In the genomic region with DNA sequence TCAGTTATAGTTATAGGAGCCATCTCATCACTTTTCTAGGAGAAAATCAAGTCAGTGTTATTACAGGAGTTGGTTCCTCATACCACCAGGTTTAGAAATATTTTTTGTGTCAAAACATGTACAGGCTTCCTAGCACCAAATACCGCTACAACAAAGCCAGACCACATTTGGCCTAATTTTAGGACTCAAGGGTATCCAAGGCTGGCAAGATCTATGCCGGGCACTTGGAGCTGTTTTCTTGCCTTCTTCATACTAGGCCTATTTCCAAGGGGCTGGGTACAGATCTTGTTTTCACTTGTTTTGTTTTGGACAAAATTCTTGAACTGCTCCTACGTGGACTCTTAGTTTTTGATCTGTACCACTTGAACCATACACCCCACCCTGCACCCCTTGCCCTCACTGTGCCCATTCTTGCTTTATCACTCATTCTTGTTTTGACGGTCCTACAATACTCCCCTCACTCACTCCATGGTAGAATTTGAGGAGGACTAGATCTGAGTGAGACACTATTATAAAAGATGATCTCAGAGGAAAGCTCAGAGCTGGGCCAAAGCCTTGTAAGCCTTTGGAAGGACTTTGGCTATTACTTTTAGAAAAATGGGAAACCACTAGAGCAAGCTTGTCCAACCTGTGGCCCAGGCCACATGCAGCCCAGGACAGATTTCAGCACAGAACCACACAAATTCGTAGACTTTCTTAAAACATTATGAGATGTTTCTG, we compare ENCODE assay signal across 23 cellular contexts. TPM values are rescaled to one million over a fixed set of nuclear protein-coding genes. Genes with fewer than 3 reads are reported as not detected.
DNase-seq lines count a peak whose midpoint lies in the region; TF ChIP-seq lines count a peak whose summit lies in the region.
"Had no signal": no experiment of that assay in that cellular context is flagged by ENCODE, and none has a peak within 500 bp of the region (broad histone marks: within the 10 kb centered on the region; RNA-seq: fewer than 3 reads in every experiment).

No MANE protein-coding gene starts in this region.

- no peak overlapping the region for H3K9ac ChIP-seq in OCI-LY3 (ENCODE audit: low read length)
- no peak overlapping the region for H3K9ac ChIP-seq in neural progenitor cell

- TF ChIP-seq CTCF in OCI-LY3 (IDR thresholded peaks at IDR 0.05; ENCODE audit: low read depth, low read length) (no peak), dorsolateral prefrontal cortex (IDR thresholded peaks at IDR 0.05 in 54 of 56, conservative IDR thresholded peaks at IDR 0.05 in 2 of 56; ENCODE audit: low read depth in 1 of 56, partially characterized antibody in 56 of 56) (no peak), neural progenitor cell (IDR thresholded peaks at IDR 0.05) (no peak), tibial artery (IDR thresholded peaks at IDR 0.05) (no peak)

- H4K20me1 ChIP-seq in OCI-LY3 (ENCODE audit: insufficient read depth, low read length) (no peaks in the 10 kb centered on the region), neural progenitor cell (ENCODE audit: low read depth) (no peaks in the 10 kb centered on the region)

- no peaks in the 10 kb centered on the region for H3K9me3 Mint-ChIP-seq in neural progenitor cell
- H3K9me3 Mint-ChIP-seq: activated CD4-positive, alpha-beta memory T cell treated with anti-CD3 and anti-CD28 coated beads, Interleukin-2, amount 10 ng/mL, durations not matched to agents 7 days and 5 days; activated naive CD4-positive, alpha-beta T cell treated with anti-CD3 and anti-CD28 coated beads, Interleukin-2, amount 50 U/mL, for 24 hours; H9 had no signal

- H3K27me3 Mint-ChIP-seq in neural progenitor cell (ENCODE audit: insufficient read depth, low read depth) = no peaks in the 10 kb centered on the region
- H3K27me3 Mint-ChIP-seq: activated naive CD4-positive, alpha-beta T cell treated with anti-CD3 and anti-CD28 coated beads, Interleukin-2, amount 50 U/mL, for 24 hours; central memory CD8-positive, alpha-beta T cell had no signal

- H3K4me1 Mint-ChIP-seq in neural progenitor cell = peaks cover 4% of the 10 kb centered on the region
- H3K4me1 Mint-ChIP-seq: activated CD4-positive, alpha-beta memory T cell treated with anti-CD3 and anti-CD28 coated beads, Interleukin-2, amount 10 ng/mL, durations not matched to agents 7 days and 5 days; activated naive CD4-positive, alpha-beta T cell treated with anti-CD3 and anti-CD28 coated beads, Interleukin-2, amount 50 U/mL, for 24 hours; central memory CD8-positive, alpha-beta T cell; H9 had no signal

- no peaks in the 10 kb centered on the region for H3K36me3 ChIP-seq in OCI-LY3 (replicated peaks; ENCODE audit: low read depth, low read length)
- no peaks in the 10 kb centered on the region for H3K36me3 ChIP-seq in neural progenitor cell
- H3K36me3 ChIP-seq in tibial artery = no peaks in the 10 kb centered on the region
- H3K36me3 ChIP-seq: stomach, upper lobe of right lung had no signal

- no peaks in the 10 kb centered on the region for H3K9me3 ChIP-seq in OCI-LY3 (ENCODE audit: insufficient read depth, low read length)
- H3K9me3 ChIP-seq in neural progenitor cell (ENCODE audit: low read depth) = no peaks in the 10 kb centered on the region
- H3K9me3 ChIP-seq in tibial artery = no peaks in the 10 kb centered on the region
- H3K9me3 ChIP-seq: stomach, upper lobe of right lung had no signal

- H2AFZ ChIP-seq in OCI-LY3 (ENCODE audit: low read depth, low read length) = 0 out of 2 replicates have a peak overlapping the region, but pooled peaks have one; percentile 26
- H2AFZ ChIP-seq in neural progenitor cell (replicated peaks) = peak overlapping the region; percentile 67

- H3K4me2 ChIP-seq in OCI-LY3 (ENCODE audit: low read length) (no peak overlapping the region), neural progenitor cell (no peak overlapping the region)
- H3K4me2 ChIP-seq: smooth muscle cell had no signal

- H3K79me2 ChIP-seq in OCI-LY3 (ENCODE audit: low read length) (no peaks in the 10 kb centered on the region), neural progenitor cell (ENCODE audit: low read depth) (no peaks in the 10 kb centered on the region)

- H3K27ac ChIP-seq in OCI-LY3 (ENCODE audit: low read length) (no peak overlapping the region), dorsolateral prefrontal cortex (peak overlapping the region; percentile 1 to 94 (median 87)), neural progenitor cell (no peak overlapping the region), tibial artery (peak overlapping the region; percentile 81 to 87)
- H3K27ac ChIP-seq: epithelial cell of prostate, stomach, upper lobe of right lung had no signal

- H3K27me3 ChIP-seq in OCI-LY3 (ENCODE audit: low read depth, low read length) = no peaks in the 10 kb centered on the region
- no peaks in the 10 kb centered on the region for H3K27me3 ChIP-seq in dorsolateral prefrontal cortex
- no peaks in the 10 kb centered on the region for H3K27me3 ChIP-seq in neural progenitor cell
- no peaks in the 10 kb centered on the region for H3K27me3 ChIP-seq in tibial artery
- H3K27me3 ChIP-seq: stomach, upper lobe of right lung had no signal

- DNase-seq in dorsolateral prefrontal cortex = no peak
- no peak for DNase-seq in neural progenitor cell (ENCODE audit: low spot score)
- DNase-seq in tibial artery = no peak
- DNase-seq in NCI-H2196 (lab: John Stamatoyannopoulos, UW; ENCODE audit: unreplicated experiment) = no peak
- DNase-seq in NCI-H187 treated with DMSO at 0.1 percent for 48 hours (lab: John Stamatoyannopoulos, UW) = no peak
- DNase-seq in H4 (ENCODE audit: low spot score) = no peak
- DNase-seq: activated CD4-positive, alpha-beta memory T cell treated with anti-CD3 and anti-CD28 coated beads, Interleukin-2, amount 10 ng/mL, durations not matched to agents 7 days and 5 days; activated CD4-positive, CD25-positive, alpha-beta regulatory T cell treated with anti-CD3 and anti-CD28 coated beads, Interleukin-2, amount 50 U/mL, for 72 hours; activated CD8-positive, alpha-beta memory T cell treated with anti-CD3 and anti-CD28 coated beads, Interleukin-2, amount 50 U/mL, for 48 hours; DMS79 treated with DMSO at 0.1 percent for 48 hours; H9; naive thymus-derived CD4-positive, alpha-beta T cell; NCI-H2029; stimulated activated CD4-positive, alpha-beta T cell treated with anti-CD3 and anti-CD28 coated beads, Interleukin-1b, Interleukin-23, amount 100 ng/mL, for 48 hours; stimulated activated CD8-positive, alpha-beta memory T cell treated with anti-CD3 and anti-CD28 coated beads, Interleukin-4, amount 100 ng/mL, for 48 hours; stomach; upper lobe of right lung had no signal

- intact Hi-C loops in dorsolateral prefrontal cortex (cut with DNase I) = loop anchor here (2.0 to 5.0 kb wide), 3 partner anchors 18 to 60 kb away; partner anchors contain the start of gene TMEM144 (in 1 of the 2)
- intact Hi-C loops in tibial artery (cut with DNase I; ENCODE audit: low total_unique reads) = no loop called here

- H3K4me1 ChIP-seq in OCI-LY3 (ENCODE audit: low read length) (peaks cover 4% of the 10 kb centered on the region; the same call in 1 of the 2 replicates), neural progenitor cell (no peaks in the 10 kb centered on the region), tibial artery (peaks cover 0 to 36% (median 20%) of the 10 kb centered on the region in 4 donors)
- H3K4me1 ChIP-seq: upper lobe of right lung had no signal

- H3K36me3 Mint-ChIP-seq in neural progenitor cell = no peaks in the 10 kb centered on the region
- H3K36me3 Mint-ChIP-seq: activated naive CD4-positive, alpha-beta T cell treated with anti-CD3 and anti-CD28 coated beads, Interleukin-2, amount 50 U/mL, for 24 hours; naive thymus-derived CD4-positive, alpha-beta T cell had no signal

- H3K4me3 Mint-ChIP-seq in neural progenitor cell = no peak overlapping the region
- H3K4me3 Mint-ChIP-seq: activated CD4-positive, alpha-beta memory T cell treated with anti-CD3 and anti-CD28 coated beads, Interleukin-2, amount 10 ng/mL, durations not matched to agents 7 days and 5 days; activated naive CD4-positive, alpha-beta T cell treated with anti-CD3 and anti-CD28 coated beads, Interleukin-2, amount 50 U/mL, for 24 hours; central memory CD8-positive, alpha-beta T cell; H9 had no signal

- H3K27ac Mint-ChIP-seq in neural progenitor cell = no peak overlapping the region
- H3K27ac Mint-ChIP-seq: activated CD4-positive, alpha-beta memory T cell treated with anti-CD3 and anti-CD28 coated beads, Interleukin-2, amount 10 ng/mL, durations not matched to agents 7 days and 5 days; activated naive CD4-positive, alpha-beta T cell treated with anti-CD3 and anti-CD28 coated beads, Interleukin-2, amount 50 U/mL, for 24 hours; H9 had no signal

- H3F3A ChIP-seq in neural progenitor cell (ENCODE audit: low read depth) = no peaks in the 10 kb centered on the region

- no peak overlapping the region for H3K4me3 ChIP-seq in OCI-LY3 (ENCODE audit: low read length)
- H3K4me3 ChIP-seq in dorsolateral prefrontal cortex = no peak overlapping the region
- H3K4me3 ChIP-seq in neural progenitor cell = no peak overlapping the region
- no peak overlapping the region for H3K4me3 ChIP-seq in tibial artery
- H3K4me3 ChIP-seq: smooth muscle cell, stomach, upper lobe of right lung had no signal

RNA-seq across cellular contexts. Expression of gene TMEM144, which starts 17.7 kb away (rescaled TPM):
- 1,000 to 10,000 TPM in 1 of 120 experiments, 100 to 1,000 TPM in 99, 10 to 100 TPM in 20; 33.2 to 1,060 (median 211) TPM for total RNA-seq in dorsolateral prefrontal cortex
- 2.0 and 4.1 TPM in 2 replicates for total RNA-seq in neural progenitor cell (ENCODE audit: low replicate concordance)
- total RNA-seq in H4 (2014; rRNA removed; shearing (Covaris generic)) = 1.8 and 4.5 TPM in 2 replicates
- total RNA-seq: activated CD4-positive, alpha-beta memory T cell treated with anti-CD3 and anti-CD28 coated beads, Interleukin-2, amount 10 ng/mL, durations not matched to agents 7 days and 5 days had no signal

RNA-seq across cellular contexts. Expression of gene GASK1B, which starts 19.8 kb away (rescaled TPM):
- total RNA-seq in dorsolateral prefrontal cortex (10 to 100 TPM; 23.9 to 74.1 (median 43.0) TPM), neural progenitor cell (ENCODE audit: low replicate concordance) (not detected in 2 replicates)
- total RNA-seq in H4 (2014; rRNA removed; shearing (Covaris generic)) = 2.1 and 2.2 TPM in 2 replicates
- total RNA-seq: activated CD4-positive, alpha-beta memory T cell treated with anti-CD3 and anti-CD28 coated beads, Interleukin-2, amount 10 ng/mL, durations not matched to agents 7 days and 5 days; H9; T-helper 1 cell treated with Interleukin-12 subunit alpha and Interleukin-12 subunit beta and Interleukin-4 antibody, amounts not matched to agents 30 ng/mL and 1 ng/mL, for 36 hours had no signal

Comparison
In these comparisons a context has a peak if more than half of its experiments do, and no peak if none do; other contexts are left out.
1. H3K27ac ChIP-seq: peak in dorsolateral prefrontal cortex (59 of 59) and tibial artery (2 of 2); none in OCI-LY3 (single experiment) and neural progenitor cell (single experiment).